Comparison of ENCODE assay signal across 1 cellular context in genomic region chr19:48614436-48615144, GRCh38.
TF ChIP-seq lines count a peak whose summit lies in the region.

Gene FAM83E, minus strand, starts transcription at chr19:48615076. Its CDS starts 1,704 bp downstream, at chr19:48613372.

TF ChIP-seq in HepG2, 621 proteins besides CTCF, POLR2A, EP300 and RAD21 (continued from another document and continues in another):
- 0 out of 2 replicates have a peak, but pooled peaks have one; percentile 25 for TF ChIP-seq ZGPAT (CRISPR knock-in tag; IDR thresholded peaks at IDR 0.05)
- TF ChIP-seq GABPB1 (CRISPR knock-in tag; IDR thresholded peaks at IDR 0.05), result 0 out of 2 replicates have a peak, but pooled peaks have one; percentile 9
- TF ChIP-seq THAP8 (CRISPR knock-in tag; IDR thresholded peaks at IDR 0.05; ENCODE audit: borderline replicate concordance), result no peak
- TF ChIP-seq RBM22 (optimal IDR thresholded peaks at IDR 0.05; ENCODE audit: low read length), result peak; percentile 98
- peak; percentile 65; the same call in 1 of the 2 replicates for TF ChIP-seq KDM2A (CRISPR knock-in tag; IDR thresholded peaks at IDR 0.05; ENCODE audit: borderline replicate concordance, low read depth)
- TF ChIP-seq ZNF512 (CRISPR knock-in tag; IDR thresholded peaks at IDR 0.05), result no peak
- TF ChIP-seq ZNF383 (CRISPR knock-in tag; IDR thresholded peaks at IDR 0.05; ENCODE audit: borderline replicate concordance), result no peak
- no peak for TF ChIP-seq ATM (IDR thresholded peaks at IDR 0.05; ENCODE audit: borderline replicate concordance)
- no peak for TF ChIP-seq PBX2 (CRISPR knock-in tag; IDR thresholded peaks at IDR 0.05)
- no peak for TF ChIP-seq SMYD3 (CRISPR knock-in tag; IDR thresholded peaks at IDR 0.05)
- no peak for TF ChIP-seq NFYB (CRISPR knock-in tag; IDR thresholded peaks at IDR 0.05)
- no peak for TF ChIP-seq MIXL1 (CRISPR knock-in tag; IDR thresholded peaks at IDR 0.05)
- TF ChIP-seq MIER2 (CRISPR knock-in tag; IDR thresholded peaks at IDR 0.05), result no peak
- TF ChIP-seq ATF3 (CRISPR knock-in tag; IDR thresholded peaks at IDR 0.05), result no peak
- no peak for TF ChIP-seq CHD4 (IDR thresholded peaks at IDR 0.05; ENCODE audit: borderline replicate concordance, low read length)
- TF ChIP-seq CHD2 (IDR thresholded peaks at IDR 0.05; ENCODE audit: low read depth, low read length), result peak; percentile 54; the same call in 1 of the 2 replicates
- TF ChIP-seq ZNF549 (CRISPR knock-in tag; IDR thresholded peaks at IDR 0.05), result no peak
- no peak for TF ChIP-seq HES4 (CRISPR knock-in tag; IDR thresholded peaks at IDR 0.05; ENCODE audit: borderline replicate concordance)
- TF ChIP-seq ZNF576 (CRISPR knock-in tag; IDR thresholded peaks at IDR 0.05), result no peak
- TF ChIP-seq ZNF605 (CRISPR knock-in tag; IDR thresholded peaks at IDR 0.05), result 0 out of 2 replicates have a peak, but pooled peaks have one; percentile 42
- no peak for TF ChIP-seq ZNF281 (CRISPR knock-in tag; IDR thresholded peaks at IDR 0.05; ENCODE audit: borderline replicate concordance)
- no peak for TF ChIP-seq MYNN (CRISPR knock-in tag; IDR thresholded peaks at IDR 0.05; ENCODE audit: low read depth)
- TF ChIP-seq ZNF558 (CRISPR knock-in tag; IDR thresholded peaks at IDR 0.05; ENCODE audit: borderline replicate concordance), result no peak
- TF ChIP-seq HNRNPH1 (optimal IDR thresholded peaks at IDR 0.05; ENCODE audit: low read depth, low read length), result peak; percentile 9
- TF ChIP-seq ZSCAN30 (CRISPR knock-in tag; IDR thresholded peaks at IDR 0.05), result no peak
- TF ChIP-seq JARID2 (CRISPR knock-in tag; IDR thresholded peaks at IDR 0.05; ENCODE audit: insufficient replicate concordance), result no peak
- TF ChIP-seq HOXA5 (CRISPR knock-in tag; IDR thresholded peaks at IDR 0.05), result no peak
- no peak for TF ChIP-seq KAT2B (IDR thresholded peaks at IDR 0.05; ENCODE audit: borderline replicate concordance, low read depth, low read length)
- peak; percentile 98 for TF ChIP-seq AGO1 (IDR thresholded peaks at IDR 0.05; ENCODE audit: low read depth, low read length, poor library complexity, severe bottlenecking)
- no peak for TF ChIP-seq ATF2 (CRISPR knock-in tag; IDR thresholded peaks at IDR 0.05)
- TF ChIP-seq PCBP1 (IDR thresholded peaks at IDR 0.05; ENCODE audit: borderline replicate concordance, low read depth, low read length), result peak; percentile 29; the same call in 1 of the 2 replicates
- TF ChIP-seq POGZ (CRISPR knock-in tag; IDR thresholded peaks at IDR 0.05), result no peak
- no peak; the same call in 1 of the 2 replicates for TF ChIP-seq NRL (CRISPR knock-in tag; IDR thresholded peaks at IDR 0.05; ENCODE audit: borderline replicate concordance)
- TF ChIP-seq KLF6 (CRISPR knock-in tag; IDR thresholded peaks at IDR 0.05), result no peak
- TF ChIP-seq ZNF574 (CRISPR knock-in tag; IDR thresholded peaks at IDR 0.05), result no peak
- no peak for TF ChIP-seq ZBTB40 (IDR thresholded peaks at IDR 0.05)
- no peak for TF ChIP-seq ZBTB40 (CRISPR knock-in tag; IDR thresholded peaks at IDR 0.05)
- TF ChIP-seq ISL2 (CRISPR knock-in tag; IDR thresholded peaks at IDR 0.05), result no peak
- no peak for TF ChIP-seq ZNF772 (CRISPR knock-in tag; IDR thresholded peaks at IDR 0.05)
- no peak for TF ChIP-seq ZNF563 (CRISPR knock-in tag; IDR thresholded peaks at IDR 0.05)
